Comparison of ENCODE assay signal across 6 cellular contexts in the genomic region with DNA sequence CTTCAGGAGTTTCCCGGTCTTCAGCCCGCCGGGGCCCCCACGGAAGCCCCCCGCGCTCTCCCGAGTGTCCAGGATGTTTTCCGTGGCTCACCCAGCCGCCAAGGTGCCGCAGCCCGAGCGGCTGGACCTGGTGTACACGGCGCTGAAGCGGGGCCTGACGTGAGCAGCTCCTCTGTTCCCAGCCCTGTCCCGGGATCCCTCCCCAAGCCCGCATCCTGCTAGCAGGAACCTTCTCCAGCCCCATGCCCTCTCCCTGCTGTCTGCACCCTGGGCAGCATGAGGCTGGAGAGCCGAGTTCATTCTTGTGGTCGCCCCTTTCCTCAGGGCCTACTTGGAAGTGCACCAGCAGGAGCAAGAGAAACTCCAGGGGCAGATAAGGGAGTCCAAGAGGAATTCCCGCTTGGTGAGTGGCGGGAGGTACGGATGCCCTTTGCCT. TPM values are rescaled to one million over a fixed set of nuclear protein-coding genes. Genes with fewer than 3 reads are reported as not detected.
DNase-seq lines count a peak whose midpoint lies in the region; ATAC-seq and TF ChIP-seq lines count a peak whose summit lies in the region.

No MANE protein-coding gene starts in this region.

- H3K4me3 ChIP-seq in dorsolateral prefrontal cortex: peak overlapping the region; percentile 42 to 78 (median 65)
- H3K4me3 ChIP-seq in prostate gland: peak overlapping the region; percentile 48 to 61

- H3K4me1 ChIP-seq in prostate gland (replicated peaks): no peaks in the 10 kb centered on the region

- TF ChIP-seq CTCF in dorsolateral prefrontal cortex (IDR thresholded peaks at IDR 0.05 in 54 of 56, conservative IDR thresholded peaks at IDR 0.05 in 2 of 56; ENCODE audit: low read depth in 1 of 56, partially characterized antibody in 56 of 56) (peak in 1 of 56 donors; percentile 11), prostate gland (IDR thresholded peaks at IDR 0.05) (no peak)

- intact Hi-C loops in dorsolateral prefrontal cortex (cut with DNase I) (no loop called here), prostate gland (cut with DNase I) (loop anchor here (10.0 kb wide), 1 partner anchor 396 kb away; a partner anchor contains a TSS)

- H3K27me3 ChIP-seq in dorsolateral prefrontal cortex (no peaks in the 10 kb centered on the region), prostate gland (replicated peaks; ENCODE audit: insufficient read depth) (no peaks in the 10 kb centered on the region)

- no peak for ATAC-seq in HG02759 (IDR thresholded peaks at IDR 0.05; ENCODE audit: unreplicated experiment)

- WGBS in prostate gland: 44% methylated on average over 14 of the region's 23 CpGs

- H3K27ac ChIP-seq in dorsolateral prefrontal cortex: peak overlapping the region in 48 of 59 donors; percentile 53 to 93 (median 84)
- peak overlapping the region in 1 of 2 donors; percentile 77 for H3K27ac ChIP-seq in prostate gland

- H3K36me3 ChIP-seq in prostate gland: peaks cover 0 to 10% of the 10 kb centered on the region in 2 donors

- DNase-seq in HuH-7.5 (ENCODE audit: low spot score) (peak; percentile 47), dorsolateral prefrontal cortex (no peak), prostate gland (ENCODE audit: low spot score) (no peak), NCI-H2171 treated with DMSO at 0.1 percent for 48 hours (lab: John Stamatoyannopoulos, UW) (no peak), GM03348 (ENCODE audit: low spot score) (no peak)

- H3K9me3 ChIP-seq in prostate gland: no peaks in the 10 kb centered on the region

- TF ChIP-seq POLR2A in prostate gland (IDR thresholded peaks at IDR 0.05): no peak

RNA-seq across cellular contexts. Expression of a gene that starts 10.1 kb away (rescaled TPM):
- total RNA-seq in dorsolateral prefrontal cortex (100 to 1,000 TPM in 114 of 120 experiments, 10 to 100 TPM in 6; 67.9 to 185 (median 128) TPM), prostate gland (100 to 1,000 TPM in 1 of 2 donors, 10 to 100 TPM in 1; 32.5 to 121 TPM)

RNA-seq across cellular contexts. Expression of a gene that starts 23.6 kb away (rescaled TPM):
- total RNA-seq in dorsolateral prefrontal cortex (10 to 100 TPM; 34.3 to 54.9 (median 41.9) TPM), prostate gland (10 to 100 TPM; 39.9 to 48.9 TPM)

RNA-seq across cellular contexts. Expression of a gene that starts 55.3 kb away (rescaled TPM):
- total RNA-seq in dorsolateral prefrontal cortex: 1 to 10 TPM in 2 of 120 experiments, under 1 TPM in 10, not detected in 108; 0.52 to 1.1 (median 0.72) TPM
- 1 to 10 TPM in 1 of 2 donors, not detected in 1; 1.5 TPM for total RNA-seq in prostate gland

RNA-seq across cellular contexts. Expression of a gene that starts 57.7 kb away (rescaled TPM):
- 100 to 1,000 TPM in 118 of 120 experiments, 10 to 100 TPM in 2; 97.6 to 219 (median 177) TPM for total RNA-seq in dorsolateral prefrontal cortex
- 100 to 1,000 TPM in 1 of 2 donors, 10 to 100 TPM in 1; 98.3 to 138 TPM for total RNA-seq in prostate gland
